Comparison of ENCODE assay signal across 22 cellular contexts in genomic region chr13:77489566-77490337, GRCh38.
"Had no signal": no experiment of that assay in that cellular context is flagged by ENCODE, and none has a peak within 500 bp of the region (broad histone marks: within the 10 kb centered on the region; RNA-seq: fewer than 3 reads in every experiment).

No MANE protein-coding gene starts in this region.

- ATAC-seq: foreskin keratinocyte; left lobe of liver; lower lobe of right lung; stimulated activated naive B cell treated with anti-CD40 and anti-IgM and Interleukin-4, amounts not matched to agents 10 μg/mL and 1 μg/mL and 100 μg/mL, for 72 hours had no signal

- H3K4me2 ChIP-seq: smooth muscle cell had no signal

- H3K36me3 ChIP-seq: adrenal gland, ascending aorta, brain microvascular endothelial cell, lower lobe of right lung, sigmoid colon, transverse colon, WERI-Rb-1 had no signal

- H3K4me3 ChIP-seq: adrenal gland, ascending aorta, lower lobe of right lung, sigmoid colon, smooth muscle cell, transverse colon had no signal

- H3K27ac ChIP-seq: adrenal gland, ascending aorta, brain microvascular endothelial cell, foreskin keratinocyte, lower lobe of right lung, sigmoid colon, transverse colon, WERI-Rb-1 had no signal

- H3K4me1 ChIP-seq: ascending aorta, foreskin keratinocyte, lower lobe of right lung, sigmoid colon, transverse colon had no signal

- H3K9me3 ChIP-seq: adrenal gland, ascending aorta, lower lobe of right lung, sigmoid colon, transverse colon had no signal

- DNase-seq: activated CD4-positive, alpha-beta T cell treated with anti-CD3 and anti-CD28 coated beads for 1 hour; activated gamma-delta T cell treated with Interleukin-2 at 50 U/mL for 16 hours; activated T-cell treated with anti-CD3 and anti-CD28 coated beads, Interleukin-2, amount 50 U/mL, for 1 hour; adrenal gland; brain microvascular endothelial cell; caudate nucleus; dermis blood vessel endothelial cell; effector CD8-positive, alpha-beta T cell; foreskin keratinocyte; immature natural killer cell; lower lobe of right lung; naive B cell; posterior cingulate gyrus; sigmoid colon; stimulated activated CD4-positive, alpha-beta T cell treated with anti-CD3 and anti-CD28 coated beads, Interleukin-15, amount 100 ng/mL, for 24 hours; stimulated activated CD8-positive, alpha-beta memory T cell treated with anti-CD3 and anti-CD28 coated beads, Interleukin-4, amount 100 ng/mL, for 48 hours; stimulated activated naive B cell treated with anti-CD40 and anti-IgM and Interleukin-4, amounts not matched to agents 10 μg/mL and 1 μg/mL and 100 μg/mL, for 72 hours; transverse colon; WERI-Rb-1 had no signal

- H3K27me3 ChIP-seq: adrenal gland, ascending aorta, brain microvascular endothelial cell, foreskin keratinocyte, sigmoid colon, transverse colon had no signal
